In genomic region chr15:100892013-100892355, GRCh38 we compare ENCODE assay signal across 33 cellular contexts. TPM values are rescaled to one million over a fixed set of nuclear protein-coding genes. Genes with fewer than 3 reads are reported as not detected.
"Had no signal": no experiment of that assay in that cellular context is flagged by ENCODE, and none has a peak within 500 bp of the region (broad histone marks: within the 10 kb centered on the region; RNA-seq: fewer than 3 reads in every experiment).

No MANE protein-coding gene starts in this region.

- H3K4me1 Mint-ChIP-seq: stimulated activated memory B cell treated with anti-CD40 and anti-IgM and Interleukin-4, amounts not matched to agents 10 μg/mL and 1 μg/mL and 100 μg/mL, for 72 hours had no signal

- H3K4me3 ChIP-seq: adrenal gland, ascending aorta, esophagus muscularis mucosa, heart right ventricle, lung, tibial artery had no signal

- H3K9me3 Mint-ChIP-seq: activated CD4-positive, alpha-beta memory T cell treated with anti-CD3 and anti-CD28 coated beads for 36 hours; activated naive CD4-positive, alpha-beta T cell treated with anti-CD3 and anti-CD28 coated beads for 36 hours; activated naive CD8-positive, alpha-beta T cell treated with anti-CD3 and anti-CD28 coated beads for 36 hours; activated T-helper 1 cell treated with anti-CD3 and anti-CD28 coated beads, Interleukin-12 subunit alpha, Interleukin-12 subunit beta, Interleukin-2, Interleukin-4 antibody, amounts not matched to agents 30 ng/mL and 10 ng/mL and 1 ng/mL, durations not matched to agents 14 hours and 24 hours and 36 hours; nephron; stimulated activated memory B cell treated with anti-CD40 and anti-IgM and Interleukin-4, amounts not matched to agents 10 μg/mL and 1 μg/mL and 100 μg/mL, for 72 hours; stimulated activated naive CD8-positive, alpha-beta T cell treated with anti-CD3 and anti-CD28 coated beads, Interleukin-15, amount 100 ng/mL, for 72 hours; T-helper 1 cell treated with Interleukin-12 subunit alpha and Interleukin-12 subunit beta and Interleukin-4 antibody, amounts not matched to agents 30 μg/mL and 1 μg/mL, for 36 hours had no signal

- H3K36me3 ChIP-seq: adrenal gland, ascending aorta, tibial artery, WERI-Rb-1 had no signal

- H3K27ac Mint-ChIP-seq: activated CD4-positive, alpha-beta memory T cell treated with anti-CD3 and anti-CD28 coated beads for 36 hours; activated naive CD4-positive, alpha-beta T cell treated with anti-CD3 and anti-CD28 coated beads for 36 hours; activated naive CD8-positive, alpha-beta T cell treated with anti-CD3 and anti-CD28 coated beads for 36 hours; activated T-helper 1 cell treated with anti-CD3 and anti-CD28 coated beads, Interleukin-12 subunit alpha, Interleukin-12 subunit beta, Interleukin-2, Interleukin-4 antibody, amounts not matched to agents 30 ng/mL and 10 ng/mL and 1 ng/mL, durations not matched to agents 14 hours and 24 hours and 36 hours; nephron; progenitor cell of endocrine pancreas; stimulated activated memory B cell treated with anti-CD40 and anti-IgM and Interleukin-4, amounts not matched to agents 10 μg/mL and 1 μg/mL and 100 μg/mL, for 72 hours; stimulated activated naive CD8-positive, alpha-beta T cell treated with anti-CD3 and anti-CD28 coated beads, Interleukin-15, amount 100 ng/mL, for 72 hours; T-helper 1 cell treated with Interleukin-12 subunit alpha and Interleukin-12 subunit beta and Interleukin-4 antibody, amounts not matched to agents 30 μg/mL and 1 μg/mL, for 36 hours had no signal

- H3K36me3 Mint-ChIP-seq: activated CD4-positive, alpha-beta memory T cell treated with anti-CD3 and anti-CD28 coated beads for 36 hours; activated naive CD8-positive, alpha-beta T cell treated with anti-CD3 and anti-CD28 coated beads for 36 hours; stimulated activated memory B cell treated with anti-CD40 and anti-IgM and Interleukin-4, amounts not matched to agents 10 μg/mL and 1 μg/mL and 100 μg/mL, for 72 hours had no signal

- FAIRE-seq: small intestine, TTC549 had no signal

- H3K9me3 ChIP-seq: adrenal gland, ascending aorta, esophagus muscularis mucosa, heart right ventricle, tibial artery had no signal

- H3K27me3 ChIP-seq: adrenal gland, ascending aorta, foreskin keratinocyte, tibial artery had no signal

- ATAC-seq: activated CD4-positive, CD25-positive, alpha-beta regulatory T cell treated with anti-CD3 and anti-CD28 coated beads, Interleukin-2, amount 50 U/mL, for 24 hours; foreskin keratinocyte; heart right ventricle; left lobe of liver; sciatic nerve; stimulated activated memory B cell treated with anti-CD40 and anti-IgM and Interleukin-4, amounts not matched to agents 10 μg/mL and 1 μg/mL and 100 μg/mL, for 72 hours; stimulated activated naive CD8-positive, alpha-beta T cell treated with anti-CD3 and anti-CD28 coated beads, Interleukin-15, amount 100 ng/mL, for 72 hours had no signal

- H3K27ac ChIP-seq: adrenal gland, ascending aorta, foreskin keratinocyte, heart right ventricle, tibial artery, WERI-Rb-1 had no signal

- H3K4me3 Mint-ChIP-seq: activated CD4-positive, alpha-beta memory T cell treated with anti-CD3 and anti-CD28 coated beads for 36 hours; activated naive CD4-positive, alpha-beta T cell treated with anti-CD3 and anti-CD28 coated beads for 36 hours; activated naive CD8-positive, alpha-beta T cell treated with anti-CD3 and anti-CD28 coated beads for 36 hours; activated T-helper 1 cell treated with anti-CD3 and anti-CD28 coated beads, Interleukin-12 subunit alpha, Interleukin-12 subunit beta, Interleukin-2, Interleukin-4 antibody, amounts not matched to agents 30 ng/mL and 10 ng/mL and 1 ng/mL, durations not matched to agents 14 hours and 24 hours and 36 hours; nephron; stimulated activated memory B cell treated with anti-CD40 and anti-IgM and Interleukin-4, amounts not matched to agents 10 μg/mL and 1 μg/mL and 100 μg/mL, for 72 hours; stimulated activated naive CD8-positive, alpha-beta T cell treated with anti-CD3 and anti-CD28 coated beads, Interleukin-15, amount 100 ng/mL, for 72 hours; T-helper 1 cell treated with Interleukin-12 subunit alpha and Interleukin-12 subunit beta and Interleukin-4 antibody, amounts not matched to agents 30 μg/mL and 1 μg/mL, for 36 hours had no signal

- DNase-seq: activated CD4-positive, alpha-beta memory T cell treated with anti-CD3 and anti-CD28 coated beads for 36 hours; activated CD4-positive, alpha-beta T cell treated with anti-CD3 and anti-CD28 coated beads for 48 hours; activated CD8-positive, alpha-beta memory T cell treated with anti-CD3 and anti-CD28 coated beads, Interleukin-2, amount 50 U/mL, for 4 hours; activated effector memory CD4-positive, alpha-beta T cell treated with anti-CD3 and anti-CD28 coated beads, Interleukin-2, amount 50 U/mL, for 16 hours; activated naive CD4-positive, alpha-beta T cell treated with anti-CD3 and anti-CD28 coated beads for 36 hours; activated naive CD8-positive, alpha-beta T cell treated with anti-CD3 and anti-CD28 coated beads for 36 hours; activated T-cell treated with anti-CD3 and anti-CD28 coated beads, Interleukin-2, amount 50 U/mL, for 1 hour; adrenal gland; cortex of kidney; foreskin keratinocyte; heart right ventricle; kidney glomerular epithelial cell; small intestine; stimulated activated CD4-positive, alpha-beta T cell treated with anti-CD3 and anti-CD28 coated beads, Interleukin-1b, Interleukin-23, amount 100 ng/mL, for 48 hours; stimulated activated CD4-positive, alpha-beta T cell treated with anti-CD3 and anti-CD28 coated beads, Interleukin-4, amount 100 ng/mL, for 4 hours; stimulated activated naive CD8-positive, alpha-beta T cell treated with anti-CD3 and anti-CD28 coated beads, Interleukin-15, amount 100 ng/mL, for 72 hours; SW 1271; T-helper 9 cell; tibial artery; WERI-Rb-1 had no signal

RNA-seq across cellular contexts. Expression of gene ALDH1A3, which starts 12.4 kb away (rescaled TPM):
- total RNA-seq: activated CD4-positive, alpha-beta memory T cell treated with anti-CD3 and anti-CD28 coated beads for 36 hours; activated CD8-positive, alpha-beta memory T cell treated with anti-CD3 and anti-CD28 coated beads for 36 hours; activated naive CD4-positive, alpha-beta T cell treated with anti-CD3 and anti-CD28 coated beads for 36 hours; activated naive CD8-positive, alpha-beta T cell treated with anti-CD3 and anti-CD28 coated beads for 36 hours; activated T-helper 1 cell treated with anti-CD3 and anti-CD28 coated beads, Interleukin-12 subunit alpha, Interleukin-12 subunit beta, Interleukin-2, Interleukin-4 antibody, amounts not matched to agents 30 ng/mL and 10 ng/mL and 1 ng/mL, durations not matched to agents 14 hours and 24 hours and 36 hours had no signal
